Comparison of ENCODE assay signal across 28 cellular contexts in the genomic region with DNA sequence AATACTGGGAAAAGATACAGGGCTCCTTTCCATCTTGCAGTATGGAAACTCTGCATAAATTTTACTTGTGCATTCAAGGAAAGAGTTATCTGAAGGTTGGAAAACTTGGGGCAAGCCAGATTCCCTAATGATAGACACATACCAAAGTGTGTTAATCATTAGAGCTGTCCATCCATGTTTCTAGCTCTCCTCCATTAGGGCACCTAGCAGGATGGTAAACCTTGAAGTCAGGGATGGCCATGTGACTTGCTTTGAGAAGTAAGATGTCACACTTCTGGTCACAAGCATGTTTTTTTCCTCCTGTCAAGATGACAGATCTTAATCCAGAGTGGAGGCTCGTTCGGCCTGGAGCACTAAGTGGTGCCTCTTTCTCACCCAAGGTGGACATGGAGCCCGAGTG.
"Had no signal": no experiment of that assay in that cellular context is flagged by ENCODE, and none has a peak within 500 bp of the region (broad histone marks: within the 10 kb centered on the region; RNA-seq: fewer than 3 reads in every experiment).

No MANE protein-coding gene starts in this region.

- H3K36me3 ChIP-seq: SJSA1 had no signal

- H3K4me3 ChIP-seq: SJSA1 had no signal

- DNase-seq: activated CD4-positive, alpha-beta T cell treated with anti-CD3 and anti-CD28 coated beads for 48 hours; activated CD4-positive, alpha-beta T cell treated with anti-CD3 and anti-CD28 coated beads, Interleukin-2, amount 50 U/mL, for 4 hours; activated CD4-positive, CD25-positive, alpha-beta regulatory T cell treated with anti-CD3 and anti-CD28 coated beads, Interleukin-2, amount 50 U/mL, for 72 hours; activated CD8-positive, alpha-beta memory T cell treated with anti-CD3 and anti-CD28 coated beads, Interleukin-2, amount 10 ng/mL, durations not matched to agents 7 days and 5 days; activated effector memory CD4-positive, alpha-beta T cell treated with Interleukin-2 at 50 U/mL for 16 hours; activated naive CD4-positive, alpha-beta T cell; activated naive CD8-positive, alpha-beta T cell treated with anti-CD3 and anti-CD28 coated beads, Interleukin-2, amount 50 U/mL, for 24 hours; activated T-cell treated with anti-CD3 and anti-CD28 coated beads, Interleukin-2, amount 50 U/mL, for 24 hours; amniotic stem cell; Kasumi-1; KBM-7; MV-4-11; NCI-H1105; NCI-H1436; NCI-H1694 treated with DMSO at 0.1 percent for 48 hours; NCI-H2029 treated with DMSO at 0.1 percent for 48 hours; NCI-H510A treated with DMSO at 0.1 percent for 48 hours; NCI-H69; NK-92 treated with Interleukin-12 subunit alpha and Interleukin-12 subunit beta, amount 100 ng/mL, for 24 hours; OCI-M1; SHP77; SW 1271 had no signal

- H3K27ac Mint-ChIP-seq: activated CD8-positive, alpha-beta memory T cell treated with anti-CD3 and anti-CD28 coated beads, Interleukin-2, amount 10 ng/mL, durations not matched to agents 7 days and 5 days; activated naive CD4-positive, alpha-beta T cell treated with anti-CD3 and anti-CD28 coated beads, Interleukin-2, amount 50 U/mL, for 72 hours; activated naive CD8-positive, alpha-beta T cell treated with anti-CD3 and anti-CD28 coated beads, Interleukin-2, amount 50 U/mL, for 24 hours; activated T-cell treated with anti-CD3 and anti-CD28 coated beads, Interleukin-2, amount 50 U/mL, for 24 hours; activated T-helper 1 cell treated with anti-CD3 and anti-CD28 coated beads, Interleukin-12 subunit alpha, Interleukin-12 subunit beta, Interleukin-2, Interleukin-4 antibody, amounts not matched to agents 30 ng/mL and 10 ng/mL and 1 ng/mL, durations not matched to agents 14 hours and 24 hours and 36 hours; WTC11 had no signal

- H3K27me3 Mint-ChIP-seq: activated T-cell treated with anti-CD3 and anti-CD28 coated beads, Interleukin-2, amount 50 U/mL, for 24 hours had no signal

- ATAC-seq: activated CD8-positive, alpha-beta memory T cell treated with anti-CD3 and anti-CD28 coated beads, Interleukin-2, amount 10 ng/mL, durations not matched to agents 7 days and 5 days; activated naive CD4-positive, alpha-beta T cell treated with anti-CD3 and anti-CD28 coated beads, Interleukin-2, amount 50 U/mL, for 72 hours; activated naive CD8-positive, alpha-beta T cell treated with anti-CD3 and anti-CD28 coated beads, Interleukin-2, amount 50 U/mL, for 24 hours; Panc1; SK-N-SH treated with all-trans-retinoic acid at 6 μM for 48 hours; WTC11 had no signal

- H3K4me1 Mint-ChIP-seq: activated CD8-positive, alpha-beta memory T cell treated with anti-CD3 and anti-CD28 coated beads, Interleukin-2, amount 10 ng/mL, durations not matched to agents 7 days and 5 days had no signal

- H3K36me3 Mint-ChIP-seq: WTC11 had no signal

- H3K27me3 ChIP-seq: SJSA1 had no signal

- H3K4me3 Mint-ChIP-seq: activated CD8-positive, alpha-beta memory T cell treated with anti-CD3 and anti-CD28 coated beads, Interleukin-2, amount 10 ng/mL, durations not matched to agents 7 days and 5 days; activated naive CD8-positive, alpha-beta T cell treated with anti-CD3 and anti-CD28 coated beads, Interleukin-2, amount 50 U/mL, for 24 hours; activated T-cell treated with anti-CD3 and anti-CD28 coated beads, Interleukin-2, amount 50 U/mL, for 24 hours; activated T-helper 1 cell treated with anti-CD3 and anti-CD28 coated beads, Interleukin-12 subunit alpha, Interleukin-12 subunit beta, Interleukin-2, Interleukin-4 antibody, amounts not matched to agents 30 ng/mL and 10 ng/mL and 1 ng/mL, durations not matched to agents 14 hours and 24 hours and 36 hours; WTC11 had no signal
